ENCODE assay signal across 31 cellular contexts in the genomic region with DNA sequence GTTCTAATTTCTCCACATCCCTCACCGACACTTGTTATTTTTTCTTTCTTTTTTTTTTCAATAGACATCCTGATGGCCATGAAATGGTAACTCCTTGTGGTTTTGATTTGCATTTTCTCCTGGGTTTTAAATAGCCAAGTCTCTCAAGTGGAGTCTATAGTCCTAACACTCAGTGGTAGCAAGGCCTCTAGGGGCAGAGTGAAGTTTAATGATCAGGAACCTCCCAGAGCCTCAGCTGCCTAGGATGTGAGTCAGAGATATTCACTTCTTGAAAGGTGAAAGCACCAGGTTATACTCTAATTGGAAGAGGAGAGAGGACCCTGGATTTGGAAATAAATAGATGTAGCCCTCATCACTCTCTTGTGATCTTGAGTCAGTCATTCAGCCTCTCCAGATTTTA.
"Had no signal": no experiment of that assay in that cellular context is flagged by ENCODE, and none has a peak within 500 bp of the region (broad histone marks: within the 10 kb centered on the region; RNA-seq: fewer than 3 reads in every experiment).

No MANE protein-coding gene starts in this region.

- H3K4me1 ChIP-seq: gastroesophageal sphincter, lower lobe of right lung, prostate gland, stomach, vagina had no signal

- H2AFZ ChIP-seq: hepatocyte had no signal

- H3K27ac Mint-ChIP-seq: activated CD8-positive, alpha-beta T cell treated with anti-CD3 and anti-CD28 coated beads for 36 hours; activated T-helper 17 cell treated with anti-CD3 and anti-CD28 coated beads, Interleukin-2, amount 50 U/mL, for 72 hours; nephron; stimulated activated memory B cell treated with anti-CD40 and anti-IgM and Interleukin-4, amounts not matched to agents 10 μg/mL and 1 μg/mL and 100 μg/mL, for 72 hours; WTC11 had no signal

- ATAC-seq: activated CD8-positive, alpha-beta T cell treated with anti-CD3 and anti-CD28 coated beads for 36 hours; activated T-cell treated with anti-CD3 and anti-CD28 coated beads, Interleukin-2, amount 50 U/mL, for 4 hours; activated T-helper 17 cell treated with anti-CD3 and anti-CD28 coated beads, Interleukin-2, amount 50 U/mL, for 72 hours; gastroesophageal sphincter; left lung; lower lobe of right lung; mucosa of descending colon; stimulated activated memory B cell treated with anti-CD40 and anti-IgM and Interleukin-4, amounts not matched to agents 10 μg/mL and 1 μg/mL and 100 μg/mL, for 72 hours; WTC11 had no signal

- H3K9me3 ChIP-seq: left lung, lower lobe of right lung, mucosa of descending colon, prostate gland, right atrium auricular region, thyroid gland, upper lobe of left lung, vagina had no signal

- H3K79me2 ChIP-seq: hepatocyte had no signal

- H3K27me3 ChIP-seq: brain microvascular endothelial cell, hepatocyte, left lung, right atrium auricular region, stomach, thyroid gland, upper lobe of left lung, vagina had no signal

- H3K36me3 ChIP-seq: brain microvascular endothelial cell, gastroesophageal sphincter, left lung, lower lobe of right lung, prostate gland, right atrium auricular region, stomach, thyroid gland, upper lobe of left lung, vagina had no signal

- H3K4me3 ChIP-seq: gastroesophageal sphincter, hepatocyte, left lung, lower lobe of right lung, mucosa of descending colon, prostate gland, right atrium auricular region, smooth muscle cell, stomach, thyroid gland, upper lobe of left lung, vagina had no signal

- H3K4me1 Mint-ChIP-seq: nephron had no signal

- DNase-seq: activated CD4-positive, alpha-beta T cell treated with anti-CD3 and anti-CD28 coated beads, Interleukin-2, amount 50 U/mL, for 1 hour; activated CD8-positive, alpha-beta T cell treated with anti-CD3 and anti-CD28 coated beads for 36 hours; activated gamma-delta T cell treated with Interleukin-2 at 50 U/mL for 16 hours; activated naive CD4-positive, alpha-beta T cell treated with anti-CD3 and anti-CD28 coated beads, Interleukin-2, amount 50 U/mL, for 16 hours; activated T-cell treated with anti-CD3 and anti-CD28 coated beads, Interleukin-2, amount 50 U/mL, for 4 hours; amniotic stem cell; brain microvascular endothelial cell; dermis blood vessel endothelial cell; effector CD4-positive, alpha-beta T cell; erythroblast; kidney; left lung; lower lobe of right lung; mucosa of descending colon; stimulated activated CD4-positive, alpha-beta T cell treated with anti-CD3 and anti-CD28 coated beads, Interleukin-1b, Interleukin-23, amount 100 ng/mL, for 48 hours; stimulated activated CD4-positive, alpha-beta T cell treated with anti-CD3 and anti-CD28 coated beads, Interleukin-4, amount 100 ng/mL, for 4 hours; stimulated activated CD8-positive, alpha-beta memory T cell treated with anti-CD3 and anti-CD28 coated beads, Interleukin-4, amount 100 ng/mL, for 48 hours; stomach; T-helper 2 cell; thyroid gland; upper lobe of left lung had no signal

- H3K27ac ChIP-seq: brain microvascular endothelial cell, gastroesophageal sphincter, hepatocyte, left lung, lower lobe of right lung, prostate gland, right atrium auricular region, stomach, thyroid gland, upper lobe of left lung, vagina had no signal

- H3K4me3 Mint-ChIP-seq: activated CD8-positive, alpha-beta T cell treated with anti-CD3 and anti-CD28 coated beads for 36 hours; activated T-cell treated with anti-CD3 and anti-CD28 coated beads, Interleukin-2, amount 50 U/mL, for 4 hours; activated T-helper 17 cell treated with anti-CD3 and anti-CD28 coated beads, Interleukin-2, amount 50 U/mL, for 72 hours; nephron; stimulated activated memory B cell treated with anti-CD40 and anti-IgM and Interleukin-4, amounts not matched to agents 10 μg/mL and 1 μg/mL and 100 μg/mL, for 72 hours; WTC11 had no signal

- H3K4me2 ChIP-seq: hepatocyte, smooth muscle cell had no signal
